ENCODE assay signal across 34 cellular contexts in genomic region chr19:50280983-50281382, GRCh38. TPM values are rescaled to one million over a fixed set of nuclear protein-coding genes. Genes with fewer than 3 reads are reported as not detected.
"Had no signal": no experiment of that assay in that cellular context is flagged by ENCODE, and none has a peak within 500 bp of the region (broad histone marks: within the 10 kb centered on the region; RNA-seq: fewer than 3 reads in every experiment).

No MANE protein-coding gene starts in this region.

- H3K4me3 ChIP-seq: adrenal gland, body of pancreas, breast epithelium had no signal

- H3K27me3 ChIP-seq: adrenal gland, body of pancreas, brain microvascular endothelial cell, breast epithelium had no signal

- H3K27ac Mint-ChIP-seq: activated B cell treated with CpG ODN at 0.5 μM for 24 hours; activated CD4-positive, alpha-beta memory T cell treated with anti-CD3 and anti-CD28 coated beads for 36 hours; activated CD4-positive, alpha-beta T cell treated with anti-CD3 and anti-CD28 coated beads, Interleukin-2, amount 10 ng/mL, durations not matched to agents 24 days and 14 days; activated CD8-positive, alpha-beta T cell treated with anti-CD3 and anti-CD28 coated beads for 36 hours; activated naive CD4-positive, alpha-beta T cell treated with anti-CD3 and anti-CD28 coated beads for 36 hours; activated T-cell treated with anti-CD3 and anti-CD28 coated beads, Interleukin-2, amount 50 U/mL, for 72 hours; activated T-helper 1 cell treated with anti-CD3 and anti-CD28 coated beads, Interleukin-12 subunit alpha, Interleukin-12 subunit beta, Interleukin-2, Interleukin-4 antibody, amounts not matched to agents 30 ng/mL and 10 ng/mL and 1 ng/mL, durations not matched to agents 14 hours and 24 hours and 36 hours; activated T-helper 17 cell treated with anti-CD3 and anti-CD28 coated beads, Interleukin-2, amount 50 U/mL, for 72 hours; T-helper 1 cell treated with Interleukin-12 subunit alpha and Interleukin-12 subunit beta and Interleukin-4 antibody, amounts not matched to agents 30 μg/mL and 1 μg/mL, for 36 hours; T-helper 2 cell treated with Interferon-gamma antibody and Interleukin-4, amounts not matched to agents 5 μg/mL and 100 μg/mL, for 36 hours had no signal

- H3K9me3 Mint-ChIP-seq: activated CD4-positive, alpha-beta T cell treated with anti-CD3 and anti-CD28 coated beads, Interleukin-2, amount 10 ng/mL, durations not matched to agents 24 days and 14 days had no signal

- H3K4me1 Mint-ChIP-seq: activated B cell treated with CpG ODN at 0.5 μM for 24 hours; activated CD4-positive, alpha-beta T cell treated with anti-CD3 and anti-CD28 coated beads, Interleukin-2, amount 10 ng/mL, durations not matched to agents 24 days and 14 days; activated T-helper 17 cell treated with anti-CD3 and anti-CD28 coated beads, Interleukin-2, amount 50 U/mL, for 72 hours had no signal

- ATAC-seq: activated CD8-positive, alpha-beta T cell treated with anti-CD3 and anti-CD28 coated beads for 36 hours; activated naive CD4-positive, alpha-beta T cell treated with anti-CD3 and anti-CD28 coated beads, Interleukin-2, amount 50 U/mL, for 72 hours; activated T-cell treated with anti-CD3 and anti-CD28 coated beads, Interleukin-2, amount 50 U/mL, for 4 hours; activated T-cell treated with anti-CD3 and anti-CD28 coated beads, Interleukin-2, amount 50 U/mL, for 72 hours; activated T-helper 17 cell treated with anti-CD3 and anti-CD28 coated beads, Interleukin-2, amount 50 U/mL, for 72 hours; body of pancreas had no signal

- H3K27me3 Mint-ChIP-seq: activated CD4-positive, alpha-beta T cell treated with anti-CD3 and anti-CD28 coated beads, Interleukin-2, amount 10 ng/mL, durations not matched to agents 24 days and 14 days had no signal

- H3K36me3 ChIP-seq: adrenal gland, brain microvascular endothelial cell, breast epithelium had no signal

- DNase-seq: activated B cell treated with CpG ODN at 0.5 μM for 24 hours; activated CD4-positive, alpha-beta memory T cell treated with anti-CD3 and anti-CD28 coated beads for 36 hours; activated CD4-positive, alpha-beta T cell treated with anti-CD3 and anti-CD28 coated beads for 4 hours; activated CD4-positive, alpha-beta T cell treated with anti-CD3 and anti-CD28 coated beads, Interleukin-2, amount 10 ng/mL, durations not matched to agents 24 days and 14 days; activated CD4-positive, alpha-beta T cell treated with anti-CD3 and anti-CD28 coated beads, Interleukin-2, amount 50 U/mL, for 1 hour; activated CD4-positive, alpha-beta T cell treated with anti-CD3 and anti-CD28 coated beads, Interleukin-2, amount 50 U/mL, for 4 hours; activated CD4-positive, CD25-positive, alpha-beta regulatory T cell treated with anti-CD3 and anti-CD28 coated beads, Interleukin-2, amount 50 U/mL, for 72 hours; activated CD8-positive, alpha-beta memory T cell treated with anti-CD3 and anti-CD28 coated beads, Interleukin-2, amount 50 U/mL, for 4 hours; activated CD8-positive, alpha-beta T cell treated with anti-CD3 and anti-CD28 coated beads for 36 hours; activated effector memory CD4-positive, alpha-beta T cell treated with anti-CD3 and anti-CD28 coated beads, Interleukin-2, amount 50 U/mL, for 16 hours; activated gamma-delta T cell treated with Interleukin-2 at 50 U/mL for 16 hours; activated naive CD4-positive, alpha-beta T cell; activated naive CD4-positive, alpha-beta T cell treated with anti-CD3 and anti-CD28 coated beads for 36 hours; activated naive CD4-positive, alpha-beta T cell treated with anti-CD3 and anti-CD28 coated beads, Interleukin-2, amount 50 U/mL, for 16 hours; activated T-cell treated with anti-CD3 and anti-CD28 coated beads for 4 hours; activated T-cell treated with anti-CD3 and anti-CD28 coated beads, Interleukin-2, amount 50 U/mL, for 1 hour; activated T-cell treated with anti-CD3 and anti-CD28 coated beads, Interleukin-2, amount 50 U/mL, for 4 hours; activated T-cell treated with anti-CD3 and anti-CD28 coated beads, Interleukin-2, amount 50 U/mL, for 72 hours; adrenal gland; amniotic stem cell; body of pancreas; brain microvascular endothelial cell; central memory CD4-positive, alpha-beta T cell; T-helper 1 cell; T-helper 2 cell; T-helper 9 cell had no signal

- H3K4me1 ChIP-seq: adrenal gland, body of pancreas, breast epithelium had no signal

- H3K4me3 Mint-ChIP-seq: activated B cell treated with CpG ODN at 0.5 μM for 24 hours; activated CD4-positive, alpha-beta memory T cell treated with anti-CD3 and anti-CD28 coated beads for 36 hours; activated CD4-positive, alpha-beta T cell treated with anti-CD3 and anti-CD28 coated beads, Interleukin-2, amount 10 ng/mL, durations not matched to agents 24 days and 14 days; activated CD8-positive, alpha-beta T cell treated with anti-CD3 and anti-CD28 coated beads for 36 hours; activated naive CD4-positive, alpha-beta T cell treated with anti-CD3 and anti-CD28 coated beads for 36 hours; activated T-cell treated with anti-CD3 and anti-CD28 coated beads, Interleukin-2, amount 50 U/mL, for 4 hours; activated T-cell treated with anti-CD3 and anti-CD28 coated beads, Interleukin-2, amount 50 U/mL, for 72 hours; activated T-helper 1 cell treated with anti-CD3 and anti-CD28 coated beads, Interleukin-12 subunit alpha, Interleukin-12 subunit beta, Interleukin-2, Interleukin-4 antibody, amounts not matched to agents 30 ng/mL and 10 ng/mL and 1 ng/mL, durations not matched to agents 14 hours and 24 hours and 36 hours; activated T-helper 17 cell treated with anti-CD3 and anti-CD28 coated beads, Interleukin-2, amount 50 U/mL, for 72 hours; T-helper 1 cell treated with Interleukin-12 subunit alpha and Interleukin-12 subunit beta and Interleukin-4 antibody, amounts not matched to agents 30 μg/mL and 1 μg/mL, for 36 hours; T-helper 2 cell treated with Interferon-gamma antibody and Interleukin-4, amounts not matched to agents 5 μg/mL and 100 μg/mL, for 36 hours had no signal

- H3K27ac ChIP-seq: adrenal gland, body of pancreas, brain microvascular endothelial cell, breast epithelium, VCaP had no signal

RNA-seq across cellular contexts. Expression of gene KCNC3, which starts 48.2 kb away (rescaled TPM):
- total RNA-seq: astrocyte had no signal
